ENCODE assay signal across 13 cellular contexts in the genomic region with DNA sequence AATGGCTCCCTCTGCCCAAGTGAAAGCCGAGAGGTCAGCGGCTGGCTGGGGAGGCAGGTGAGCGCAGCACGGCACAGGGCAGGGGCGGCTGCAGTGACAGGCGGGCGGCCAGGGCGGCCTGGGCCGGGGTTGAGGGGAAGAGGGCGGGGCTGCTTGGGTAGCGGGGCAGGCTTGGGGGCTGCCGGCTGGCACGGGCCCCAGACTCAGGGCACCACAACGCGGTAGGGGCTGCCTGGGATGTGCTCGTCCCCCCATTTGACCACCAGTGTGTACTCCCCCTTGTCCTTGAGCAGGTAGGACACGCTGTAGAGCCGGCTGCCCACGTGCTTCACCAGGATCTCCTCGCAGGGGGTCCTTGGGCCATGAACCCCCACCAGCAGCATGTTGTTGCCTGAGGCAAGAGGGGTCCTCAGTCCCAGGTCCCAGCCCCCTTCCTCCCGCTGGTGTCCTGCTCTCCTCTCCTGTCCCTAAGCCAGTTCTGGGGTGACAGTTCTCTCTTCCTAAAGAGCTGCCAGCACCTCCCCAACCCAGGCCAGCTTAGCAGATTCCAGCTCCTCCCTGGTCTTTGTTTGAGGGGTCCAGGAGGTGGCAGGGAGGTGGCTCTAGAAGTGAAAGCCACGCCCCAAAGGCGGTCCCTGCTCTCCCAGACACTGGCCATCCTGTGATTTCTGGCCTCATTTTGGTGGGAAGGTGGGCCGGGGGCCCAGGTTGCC. TPM values are rescaled to one million over a fixed set of nuclear protein-coding genes. Genes with fewer than 3 reads are reported as not detected.
DNase-seq lines count a peak whose midpoint lies in the region; ATAC-seq, FAIRE-seq and TF ChIP-seq lines count a peak whose summit lies in the region.
"Had no signal": no experiment of that assay in that cellular context is flagged by ENCODE, and none has a peak within 500 bp of the region (broad histone marks: within the 10 kb centered on the region; RNA-seq: fewer than 3 reads in every experiment).

No MANE protein-coding gene starts in this region.

- CTCF ChIA-PET in T-cell (lab: Charles Lee) = no interaction called here
- CTCF ChIA-PET in HepG2 (lab: Yijun Ruan, JAX; ENCODE audit: low intra/inter-chr PET ratio, low total read pairs) = no interaction called here

- DNase-seq in heart left ventricle = peak in 3 of 5 donors; percentile 6 to 27 (median 26)
- DNase-seq in Right ventricle myocardium inferior (ENCODE audit: missing footprints) = no peak
- no peak for DNase-seq in T-cell
- DNase-seq in HepG2 (ENCODE audit: low spot score) = no peak
- DNase-seq in D341Med (ENCODE audit: low spot score) = no peak
- no peak for DNase-seq in NCI-H774 (lab: John Stamatoyannopoulos, UW)
- DNase-seq: activated CD4-positive, CD25-positive, alpha-beta regulatory T cell; NCI-H226 had no signal

- H3K4me1 ChIP-seq in heart left ventricle = peaks cover 0 to 19% (median 0%) of the 10 kb centered on the region in 12 donors
- H3K4me1 ChIP-seq in HepG2 (ENCODE audit: insufficient read depth, low read length) = peaks cover 5% of the 10 kb centered on the region; the same call in 1 of the 2 replicates
- H3K4me1 ChIP-seq in urinary bladder (ENCODE audit: insufficient read depth) = no peaks in the 10 kb centered on the region
- H3K4me1 ChIP-seq: tibial nerve had no signal

- no peaks in the 10 kb centered on the region for H4K20me1 ChIP-seq in HepG2 (ENCODE audit: insufficient read depth, low read length)

- H3K9me3 ChIP-seq in heart left ventricle = no peaks in the 10 kb centered on the region
- no peaks in the 10 kb centered on the region for H3K9me3 ChIP-seq in HepG2 (ENCODE audit: low read length)
- H3K9me3 ChIP-seq: MG63, tibial nerve had no signal

- WGBS in heart left ventricle, 4 donors = 82 to 90% (median 86%) methylated on average over 19 to 24 of the region's 24 CpGs
- 100% methylated on average over 1 of the region's 24 CpGs for WGBS in HepG2 (ENCODE audit: low lambda C conversion rate)
- 75% methylated on average over 24 of the region's 24 CpGs for WGBS in urinary bladder

- no peak overlapping the region for H3K4me2 ChIP-seq in HepG2 (ENCODE audit: low read depth, low read length)

- BruUV-seq in HepG2 (replicated peaks; lab: Mats Ljungman, UMichigan) = TSS peak; percentile 65

- peak overlapping the region; percentile 27 to 55 for H3K27ac Mint-ChIP-seq in T-cell

- H3K79me2 ChIP-seq in HepG2 (ENCODE audit: insufficient read depth, low read length) = no peaks in the 10 kb centered on the region

- POLR2A ChIA-PET in T-cell (lab: Charles Lee) = no interaction called here
- POLR2A ChIA-PET in HepG2 (lab: Yijun Ruan, JAX) = interaction anchor here (1.9 kb wide), 2 partner anchors 17 to 49 kb away, joined by 5 read pairs; partner anchors contain the start of gene RPL10

- peak overlapping the region in 1 of 3 donors; percentile 30 for H3K4me3 Mint-ChIP-seq in T-cell

- H3K4me3 ChIP-seq in heart left ventricle = no peak overlapping the region
- no peak overlapping the region for H3K4me3 ChIP-seq in HepG2 (replicated peaks in 1 of 3; ENCODE audit: insufficient read depth in 1 of 3, low read depth in 2 of 3, low read length in 3 of 3)
- H3K4me3 ChIP-seq in urinary bladder (ENCODE audit: low read depth, low read length) = no peak overlapping the region
- H3K4me3 ChIP-seq: lung, MG63, tibial nerve had no signal

- ATAC-seq in heart left ventricle (no peak), Right ventricle myocardium inferior (no peak), T-cell (replicated peaks in 1 of 4) (no peak), HepG2 (no peak), HG02870 (IDR thresholded peaks at IDR 0.05; ENCODE audit: unreplicated experiment) (no peak)

- no peak overlapping the region for H3K9ac ChIP-seq in HepG2 (ENCODE audit: insufficient read depth, low read depth, low read length)

- H2AFZ ChIP-seq in HepG2 (ENCODE audit: low read length) = no peak overlapping the region

- H3K27me3 Mint-ChIP-seq in T-cell = no peaks in the 10 kb centered on the region

- H3K4me1 Mint-ChIP-seq in T-cell = peaks cover 34 to 61% (median 43%) of the 10 kb centered on the region in 3 donors

- H3K27me3 ChIP-seq in heart left ventricle = no peaks in the 10 kb centered on the region
- H3K27me3 ChIP-seq in HepG2 (ENCODE audit: control insufficient read depth in 1 of 2, insufficient read depth in 2 of 2, low read length in 2 of 2) = no peaks in the 10 kb centered on the region
- H3K27me3 ChIP-seq: MG63, tibial nerve had no signal

- TF ChIP-seq EP300 in HepG2 (IDR thresholded peaks at IDR 0.05; ENCODE audit: low read depth in 2 of 2, low read length in 2 of 2) = no peak
- no peak for TF ChIP-seq EP300 in HepG2 (CRISPR knock-in tag; IDR thresholded peaks at IDR 0.05; ENCODE audit: borderline replicate concordance)

- TF ChIP-seq CTCF in heart left ventricle (IDR thresholded peaks at IDR 0.05) = no peak
- no peak for TF ChIP-seq CTCF in HepG2 (CRISPR knock-in tag; IDR thresholded peaks at IDR 0.05)

- H3K36me3 ChIP-seq in heart left ventricle = peaks cover 0 to 58% (median 53%) of the 10 kb centered on the region in 9 donors
- H3K36me3 ChIP-seq in HepG2 (replicated peaks in 1 of 2; ENCODE audit: control insufficient read depth in 1 of 2, insufficient read depth in 2 of 2, low read length in 2 of 2) = peaks cover 6 to 28% of the 10 kb centered on the region in 2 experiments; a peak in 3 of 5 replicates
- H3K36me3 ChIP-seq in urinary bladder (ENCODE audit: insufficient read depth) = no peaks in the 10 kb centered on the region

- in situ Hi-C loops in HepG2 (cut with HindIII; ENCODE audit: extremely low pct_ligation_motif_present, low pct_unique_long_range_greater_than_20kb) = no loop called here

- no peak for FAIRE-seq in HepG2 (lab: Jason Lieb, UNC)

- intact Hi-C loops in heart left ventricle (cut with DNase I) (no loop called here), Right ventricle myocardium inferior (cut with DNase I) (no loop called here), HepG2 (cut with micrococcal nuclease; ENCODE audit: unreplicated experiment) (no loop called here)

- H3K36me3 Mint-ChIP-seq in T-cell = peaks cover 4% of the 10 kb centered on the region

- no peak for TF ChIP-seq RAD21 in HepG2 (CRISPR knock-in tag; IDR thresholded peaks at IDR 0.05)

- H3K27ac ChIP-seq in heart left ventricle (peak overlapping the region in 2 of 12 donors; percentile 52 to 64), HepG2 (ENCODE audit: extremely low read length, insufficient read depth, low read length) (no peak overlapping the region), urinary bladder (ENCODE audit: low read depth) (peak overlapping the region; percentile 29)
- H3K27ac ChIP-seq: tibial nerve had no signal

- H3K9me3 Mint-ChIP-seq in T-cell = no peaks in the 10 kb centered on the region

- TF ChIP-seq POLR2A in heart left ventricle (IDR thresholded peaks at IDR 0.05) (no peak), HepG2 (IDR thresholded peaks at IDR 0.05; ENCODE audit: insufficient read depth in 1 of 2, low read depth in 2 of 2, low read length in 2 of 2) (no peak)

RNA-seq across cellular contexts. Expression of gene FLNA, which starts 25.6 kb away (rescaled TPM):
- 100 to 1,000 TPM; 155 to 465 (median 234) TPM for total RNA-seq in heart left ventricle
- 100 to 1,000 TPM; 226 to 274 TPM for polyA plus RNA-seq in heart left ventricle
- 253 TPM for total RNA-seq in Right ventricle myocardium inferior
- total RNA-seq in T-cell = 1,000 to 10,000 TPM in 4 of 5 donors, 100 to 1,000 TPM in 1; 893 to 1,483 (median 1,268) TPM
- 119 and 174 TPM in 2 replicates for total RNA-seq in HepG2 (2016; rRNA removed; fragmentation: Illumina TruSeq; extraction: Trizol)
- total RNA-seq in HepG2 (2016; cell fraction: cytosol; rRNA removed; fragmentation: Illumina TruSeq; extraction: Trizol; ENCODE audit: low read depth) = 13.2 and 13.4 TPM in 2 replicates
- total RNA-seq in HepG2 (2016; cell fraction: insoluble cytoplasmic fraction; rRNA removed; fragmentation: Illumina TruSeq; extraction: Trizol) = 90.0 and 191 TPM in 2 replicates
- 36.3 and 36.5 TPM in 2 replicates for total RNA-seq in HepG2 (2016; cell fraction: membrane; rRNA removed; fragmentation: Illumina TruSeq; extraction: Trizol)
- 184 and 199 TPM in 2 replicates for total RNA-seq in HepG2 (2016; cell fraction: nucleus; rRNA removed; fragmentation: Illumina TruSeq; extraction: Trizol)
- 83.4 and 117 TPM in 2 replicates for polyA plus RNA-seq in HepG2 (2011; rRNA removed)
- 51.4 and 75.1 TPM in 2 replicates for polyA plus RNA-seq in HepG2 (2011; cell fraction: cytosol; rRNA removed)
- polyA plus RNA-seq in HepG2 (2011; cell fraction: nucleus; rRNA removed) = 546 and 648 TPM in 2 replicates
- polyA plus RNA-seq in HepG2 (2012) = 102 and 157 TPM in 2 replicates
- polyA plus RNA-seq in HepG2 (2016; cell fraction: cytosol; fragmentation: Illumina TruSeq; extraction: Trizol; ENCODE audit: low read depth) = 12.4 and 15.1 TPM in 2 replicates
- polyA plus RNA-seq in HepG2 (2016; cell fraction: insoluble cytoplasmic fraction; fragmentation: Illumina TruSeq; extraction: Trizol; ENCODE audit: low read depth) = 93.9 and 131 TPM in 2 replicates
- polyA plus RNA-seq in HepG2 (2016; cell fraction: membrane; fragmentation: Illumina TruSeq; extraction: Trizol; ENCODE audit: low read depth) = 22.9 and 27.1 TPM in 2 replicates
- 309 and 326 TPM in 2 replicates for polyA plus RNA-seq in HepG2 (2016; cell fraction: nucleus; fragmentation: Illumina TruSeq; extraction: Trizol; ENCODE audit: insufficient read depth, low read depth)
- polyA minus RNA-seq in HepG2 (2011; rRNA and poly(A)+ RNA removed; ENCODE audit: low replicate concordance) = 637 and 802 TPM in 2 replicates
- 304 and 314 TPM in 2 replicates for polyA minus RNA-seq in HepG2 (2011; cell fraction: cytosol; rRNA and poly(A)+ RNA removed)
- 230 and 260 TPM in 2 replicates for polyA minus RNA-seq in HepG2 (2011; cell fraction: nucleus; rRNA and poly(A)+ RNA removed)
- total RNA-seq in urinary bladder = 1,306 TPM
- polyA plus RNA-seq in urinary bladder = 6,054 TPM

RNA-seq across cellular contexts. Expression of gene EMD, which starts 30.3 kb away (rescaled TPM):
- 10 to 100 TPM; 37.6 to 76.8 (median 52.8) TPM for total RNA-seq in heart left ventricle
- polyA plus RNA-seq in heart left ventricle = 100 to 1,000 TPM in 1 of 2 donors, 10 to 100 TPM in 1; 71.9 to 152 TPM
- total RNA-seq in Right ventricle myocardium inferior = 51.1 TPM
- total RNA-seq in T-cell = 100 to 1,000 TPM in 2 of 5 donors, 10 to 100 TPM in 3; 73.4 to 136 (median 80.4) TPM
- total RNA-seq in HepG2 (2016; rRNA removed; fragmentation: Illumina TruSeq; extraction: Trizol) = 10.4 and 14.5 TPM in 2 replicates
- total RNA-seq in HepG2 (2016; cell fraction: cytosol; rRNA removed; fragmentation: Illumina TruSeq; extraction: Trizol; ENCODE audit: low read depth) = 23.2 and 32.8 TPM in 2 replicates
- total RNA-seq in HepG2 (2016; cell fraction: insoluble cytoplasmic fraction; rRNA removed; fragmentation: Illumina TruSeq; extraction: Trizol) = 8.8 and 14.4 TPM in 2 replicates
- total RNA-seq in HepG2 (2016; cell fraction: membrane; rRNA removed; fragmentation: Illumina TruSeq; extraction: Trizol) = 27.8 and 36.0 TPM in 2 replicates
- 9.2 and 9.7 TPM in 2 replicates for total RNA-seq in HepG2 (2016; cell fraction: nucleus; rRNA removed; fragmentation: Illumina TruSeq; extraction: Trizol)
- polyA plus RNA-seq in HepG2 (2011; rRNA removed) = 14.9 and 19.1 TPM in 2 replicates
- 16.0 and 18.2 TPM in 2 replicates for polyA plus RNA-seq in HepG2 (2011; cell fraction: cytosol; rRNA removed)
- polyA plus RNA-seq in HepG2 (2011; cell fraction: nucleus; rRNA removed) = 49.8 and 50.2 TPM in 2 replicates
- 17.5 and 18.8 TPM in 2 replicates for polyA plus RNA-seq in HepG2 (2012)
- 74.7 and 108 TPM in 2 replicates for polyA plus RNA-seq in HepG2 (2016; cell fraction: cytosol; fragmentation: Illumina TruSeq; extraction: Trizol; ENCODE audit: low read depth)
- polyA plus RNA-seq in HepG2 (2016; cell fraction: insoluble cytoplasmic fraction; fragmentation: Illumina TruSeq; extraction: Trizol; ENCODE audit: low read depth) = 25.4 and 35.1 TPM in 2 replicates
- 69.7 and 96.5 TPM in 2 replicates for polyA plus RNA-seq in HepG2 (2016; cell fraction: membrane; fragmentation: Illumina TruSeq; extraction: Trizol; ENCODE audit: low read depth)
- polyA plus RNA-seq in HepG2 (2016; cell fraction: nucleus; fragmentation: Illumina TruSeq; extraction: Trizol; ENCODE audit: insufficient read depth, low read depth) = 38.7 and 39.0 TPM in 2 replicates
- polyA minus RNA-seq in HepG2 (2011; rRNA and poly(A)+ RNA removed; ENCODE audit: low replicate concordance) = 13.3 and 53.4 TPM in 2 replicates
- polyA minus RNA-seq in HepG2 (2011; cell fraction: cytosol; rRNA and poly(A)+ RNA removed) = 9.3 and 9.9 TPM in 2 replicates
- polyA minus RNA-seq in HepG2 (2011; cell fraction: nucleus; rRNA and poly(A)+ RNA removed) = 6.2 and 7.2 TPM in 2 replicates
- total RNA-seq in urinary bladder = 25.9 TPM
- 138 TPM for polyA plus RNA-seq in urinary bladder

RNA-seq across cellular contexts. Expression of gene RPL10, which starts 49.4 kb away (rescaled TPM):
- total RNA-seq in heart left ventricle = 1,000 to 10,000 TPM; 1,381 to 3,072 (median 2,052) TPM
- 1,000 to 10,000 TPM; 2,362 to 5,995 TPM for polyA plus RNA-seq in heart left ventricle
- total RNA-seq in Right ventricle myocardium inferior = 2,181 TPM
- total RNA-seq in T-cell = 1,000 to 10,000 TPM; 5,175 to 6,006 (median 5,765) TPM
- 2,381 and 2,883 TPM in 2 replicates for total RNA-seq in HepG2 (2016; rRNA removed; fragmentation: Illumina TruSeq; extraction: Trizol)
- 2,845 and 3,163 TPM in 2 replicates for total RNA-seq in HepG2 (2016; cell fraction: cytosol; rRNA removed; fragmentation: Illumina TruSeq; extraction: Trizol; ENCODE audit: low read depth)
- total RNA-seq in HepG2 (2016; cell fraction: insoluble cytoplasmic fraction; rRNA removed; fragmentation: Illumina TruSeq; extraction: Trizol) = 2,364 and 2,968 TPM in 2 replicates
- total RNA-seq in HepG2 (2016; cell fraction: membrane; rRNA removed; fragmentation: Illumina TruSeq; extraction: Trizol) = 6,021 and 6,074 TPM in 2 replicates
- 936 and 1,040 TPM in 2 replicates for total RNA-seq in HepG2 (2016; cell fraction: nucleus; rRNA removed; fragmentation: Illumina TruSeq; extraction: Trizol)
- 4,713 and 5,167 TPM in 2 replicates for polyA plus RNA-seq in HepG2 (2011; rRNA removed)
- 7,297 and 8,438 TPM in 2 replicates for polyA plus RNA-seq in HepG2 (2011; cell fraction: cytosol; rRNA removed)
- 1,715 and 1,756 TPM in 2 replicates for polyA plus RNA-seq in HepG2 (2011; cell fraction: nucleus; rRNA removed)
- 3,170 and 4,590 TPM in 2 replicates for polyA plus RNA-seq in HepG2 (2012)
- polyA plus RNA-seq in HepG2 (2016; cell fraction: cytosol; fragmentation: Illumina TruSeq; extraction: Trizol; ENCODE audit: low read depth) = 5,111 and 5,676 TPM in 2 replicates
- polyA plus RNA-seq in HepG2 (2016; cell fraction: insoluble cytoplasmic fraction; fragmentation: Illumina TruSeq; extraction: Trizol; ENCODE audit: low read depth) = 3,496 and 3,549 TPM in 2 replicates
- 7,184 and 7,370 TPM in 2 replicates for polyA plus RNA-seq in HepG2 (2016; cell fraction: membrane; fragmentation: Illumina TruSeq; extraction: Trizol; ENCODE audit: low read depth)
- polyA plus RNA-seq in HepG2 (2016; cell fraction: nucleus; fragmentation: Illumina TruSeq; extraction: Trizol; ENCODE audit: insufficient read depth, low read depth) = 1,977 and 1,989 TPM in 2 replicates
- 1,812 and 2,162 TPM in 2 replicates for polyA minus RNA-seq in HepG2 (2011; rRNA and poly(A)+ RNA removed; ENCODE audit: low replicate concordance)
- 929 and 970 TPM in 2 replicates for polyA minus RNA-seq in HepG2 (2011; cell fraction: cytosol; rRNA and poly(A)+ RNA removed)
- polyA minus RNA-seq in HepG2 (2011; cell fraction: nucleus; rRNA and poly(A)+ RNA removed) = 272 and 332 TPM in 2 replicates
- total RNA-seq in urinary bladder = 3,691 TPM
- 5,631 TPM for polyA plus RNA-seq in urinary bladder

RNA-seq across cellular contexts. Expression of gene TKTL1, which starts 53.2 kb away (rescaled TPM):
- total RNA-seq in heart left ventricle = 10 to 100 TPM in 2 of 9 donors, 1 to 10 TPM in 7; 2.0 to 13.4 (median 7.7) TPM
- 10 to 100 TPM in 1 of 2 donors, 1 to 10 TPM in 1; 2.9 to 10.2 TPM for polyA plus RNA-seq in heart left ventricle
- 13.0 TPM for total RNA-seq in Right ventricle myocardium inferior
- 1 to 10 TPM in 4 of 5 donors, under 1 TPM in 1; 0.60 to 5.5 (median 1.3) TPM for total RNA-seq in T-cell
- not detected in 2 replicates for total RNA-seq in HepG2 (2016; rRNA removed; fragmentation: Illumina TruSeq; extraction: Trizol)
- not detected in 2 replicates for total RNA-seq in HepG2 (2016; cell fraction: cytosol; rRNA removed; fragmentation: Illumina TruSeq; extraction: Trizol; ENCODE audit: low read depth)
- not detected in 2 replicates for total RNA-seq in HepG2 (2016; cell fraction: insoluble cytoplasmic fraction; rRNA removed; fragmentation: Illumina TruSeq; extraction: Trizol)
- not detected in 2 replicates for total RNA-seq in HepG2 (2016; cell fraction: membrane; rRNA removed; fragmentation: Illumina TruSeq; extraction: Trizol)
- not detected in 2 replicates for total RNA-seq in HepG2 (2016; cell fraction: nucleus; rRNA removed; fragmentation: Illumina TruSeq; extraction: Trizol)
- polyA plus RNA-seq in HepG2 (2011; rRNA removed) = not detected in 2 replicates
- polyA plus RNA-seq in HepG2 (2011; cell fraction: cytosol; rRNA removed) = not detected in 2 replicates
- polyA plus RNA-seq in HepG2 (2011; cell fraction: nucleus; rRNA removed) = not detected in 2 replicates
- not detected in 2 replicates for polyA plus RNA-seq in HepG2 (2012)
- polyA plus RNA-seq in HepG2 (2016; cell fraction: cytosol; fragmentation: Illumina TruSeq; extraction: Trizol; ENCODE audit: low read depth) = not detected in 2 replicates
- not detected in 2 replicates for polyA plus RNA-seq in HepG2 (2016; cell fraction: insoluble cytoplasmic fraction; fragmentation: Illumina TruSeq; extraction: Trizol; ENCODE audit: low read depth)
- polyA plus RNA-seq in HepG2 (2016; cell fraction: membrane; fragmentation: Illumina TruSeq; extraction: Trizol; ENCODE audit: low read depth) = not detected in 2 replicates
- polyA plus RNA-seq in HepG2 (2016; cell fraction: nucleus; fragmentation: Illumina TruSeq; extraction: Trizol; ENCODE audit: insufficient read depth, low read depth) = not detected in 2 replicates
- polyA minus RNA-seq in HepG2 (2011; rRNA and poly(A)+ RNA removed; ENCODE audit: low replicate concordance) = 0.33 TPM in 1 of 2 replicates, not detected in the other
- not detected in 2 replicates for polyA minus RNA-seq in HepG2 (2011; cell fraction: cytosol; rRNA and poly(A)+ RNA removed)
- polyA minus RNA-seq in HepG2 (2011; cell fraction: nucleus; rRNA and poly(A)+ RNA removed) = not detected in 2 replicates
- 0.32 TPM for total RNA-seq in urinary bladder
- 0.19 TPM for polyA plus RNA-seq in urinary bladder
- total RNA-seq: tibial nerve had no signal

RNA-seq across cellular contexts. Expression of gene TEX28, which starts 53.9 kb away (rescaled TPM):
- not detected for total RNA-seq in heart left ventricle
- polyA plus RNA-seq in heart left ventricle = not detected
- not detected for total RNA-seq in Right ventricle myocardium inferior
- not detected for total RNA-seq in T-cell
- total RNA-seq in HepG2 (2016; rRNA removed; fragmentation: Illumina TruSeq; extraction: Trizol) = not detected in 2 replicates
- total RNA-seq in HepG2 (2016; cell fraction: cytosol; rRNA removed; fragmentation: Illumina TruSeq; extraction: Trizol; ENCODE audit: low read depth) = not detected in 2 replicates
- total RNA-seq in HepG2 (2016; cell fraction: insoluble cytoplasmic fraction; rRNA removed; fragmentation: Illumina TruSeq; extraction: Trizol) = not detected in 2 replicates
- total RNA-seq in HepG2 (2016; cell fraction: membrane; rRNA removed; fragmentation: Illumina TruSeq; extraction: Trizol) = not detected in 2 replicates
- not detected in 2 replicates for total RNA-seq in HepG2 (2016; cell fraction: nucleus; rRNA removed; fragmentation: Illumina TruSeq; extraction: Trizol)
- not detected in 2 replicates for polyA plus RNA-seq in HepG2 (2011; rRNA removed)
- polyA plus RNA-seq in HepG2 (2011; cell fraction: cytosol; rRNA removed) = not detected in 2 replicates
- polyA plus RNA-seq in HepG2 (2011; cell fraction: nucleus; rRNA removed) = not detected in 2 replicates
- polyA plus RNA-seq in HepG2 (2012) = not detected in 2 replicates
- polyA plus RNA-seq in HepG2 (2016; cell fraction: cytosol; fragmentation: Illumina TruSeq; extraction: Trizol; ENCODE audit: low read depth) = not detected in 2 replicates
- not detected in 2 replicates for polyA plus RNA-seq in HepG2 (2016; cell fraction: insoluble cytoplasmic fraction; fragmentation: Illumina TruSeq; extraction: Trizol; ENCODE audit: low read depth)
- polyA plus RNA-seq in HepG2 (2016; cell fraction: membrane; fragmentation: Illumina TruSeq; extraction: Trizol; ENCODE audit: low read depth) = not detected in 2 replicates
- not detected in 2 replicates for polyA plus RNA-seq in HepG2 (2016; cell fraction: nucleus; fragmentation: Illumina TruSeq; extraction: Trizol; ENCODE audit: insufficient read depth, low read depth)
- not detected in 2 replicates for polyA minus RNA-seq in HepG2 (2011; rRNA and poly(A)+ RNA removed; ENCODE audit: low replicate concordance)
- not detected in 2 replicates for polyA minus RNA-seq in HepG2 (2011; cell fraction: cytosol; rRNA and poly(A)+ RNA removed)
- not detected in 2 replicates for polyA minus RNA-seq in HepG2 (2011; cell fraction: nucleus; rRNA and poly(A)+ RNA removed)
- not detected for total RNA-seq in urinary bladder
- polyA plus RNA-seq in urinary bladder = not detected
- total RNA-seq: lung, tibial nerve had no signal

Comparison
In these comparisons a context has a peak if more than half of its experiments do, and no peak if none do; other contexts are left out.
1. DNase-seq: peak in heart left ventricle (3 of 5); none in Right ventricle myocardium inferior (single experiment), T-cell (0 of 34), HepG2 (single experiment), D341Med (single experiment) and NCI-H774 (single experiment).